Comparison of ENCODE assay signal across 8 cellular contexts in the genomic region with DNA sequence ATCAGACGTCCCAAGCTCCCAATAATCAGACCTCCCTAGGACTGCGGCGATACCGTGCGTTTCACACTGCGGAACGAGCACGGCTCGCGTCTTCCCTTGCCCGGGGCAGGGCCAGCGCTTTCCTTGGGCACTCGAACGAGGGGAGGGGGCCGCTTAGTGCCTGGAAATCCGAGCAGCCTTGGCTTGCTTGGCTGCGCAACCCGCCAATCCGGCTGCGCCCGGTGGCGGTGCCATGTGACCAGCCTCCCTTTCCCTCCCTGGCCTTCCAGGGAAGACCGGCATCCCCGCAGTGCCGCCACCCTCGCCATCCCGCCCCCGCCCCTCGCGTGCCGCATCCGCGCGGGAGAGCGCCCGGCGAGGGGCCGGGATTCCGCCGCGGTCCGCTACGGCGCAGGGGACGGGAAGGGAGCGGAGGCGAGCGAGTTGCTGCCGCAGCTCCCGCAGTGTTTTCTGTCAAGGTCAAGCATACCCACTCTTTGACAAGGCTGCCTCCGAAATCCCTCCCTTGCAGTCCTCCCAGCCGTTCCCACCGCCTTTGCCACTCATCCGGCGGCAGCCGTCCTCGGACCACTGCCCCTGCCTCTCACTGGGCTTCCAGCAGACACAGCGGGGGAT. TPM values are rescaled to one million over a fixed set of nuclear protein-coding genes. Genes with fewer than 3 reads are reported as not detected.
DNase-seq lines count a peak whose midpoint lies in the region; ATAC-seq, FAIRE-seq and TF ChIP-seq lines count a peak whose summit lies in the region.

No MANE protein-coding gene starts in this region.

- TF ChIP-seq CTCF in cardiac fibroblast (IDR thresholded peaks at IDR 0.05; ENCODE audit: low read depth, low read length) (no peak), kidney (IDR thresholded peaks at IDR 0.05; ENCODE audit: borderline replicate concordance, extremely low read depth, insufficient read depth) (no peak)

- no peaks in the 10 kb centered on the region for H3K36me3 ChIP-seq in kidney (ENCODE audit: control insufficient read depth in 1 of 2, insufficient read depth in 2 of 2, low read length in 2 of 2)
- H3K36me3 ChIP-seq in skeletal muscle satellite cell (ENCODE audit: insufficient read depth, low read length) = no peaks in the 10 kb centered on the region

- FAIRE-seq in kidney (lab: Jason Lieb, UNC) = no peak

- ATAC-seq in HG02623 (IDR thresholded peaks at IDR 0.05; ENCODE audit: unreplicated experiment) = no peak

- H3K27me3 ChIP-seq in skeletal muscle satellite cell (ENCODE audit: control insufficient read depth, insufficient read depth, low read length) = peaks cover 16% of the 10 kb centered on the region

- H3K27ac ChIP-seq in kidney (ENCODE audit: low read depth in 2 of 2, low read length in 2 of 2) = peak overlapping the region in 1 of 2 donors; percentile 13

- peak overlapping the region; percentile 100 for H3K4me2 ChIP-seq in skeletal muscle satellite cell (ENCODE audit: low read length)

- DNase-seq in NCI-H1436 (lab: John Stamatoyannopoulos, UW) = peak; percentile 34
- no peak for DNase-seq in NCI-H1436 treated with DMSO at 0.1 percent for 48 hours (lab: John Stamatoyannopoulos, UW)
- peak; percentile 83 for DNase-seq in NCI-H510A (lab: John Stamatoyannopoulos, UW)
- peak in 1 of 2 donors; percentile 66 for DNase-seq in cardiac fibroblast (ENCODE audit: low read depth in 2 of 2)
- DNase-seq in kidney = peak; percentile 86
- no peak for DNase-seq in AML-193 (lab: John Stamatoyannopoulos, UW)

- H3K4me3 ChIP-seq in cardiac fibroblast (replicated peaks in 1 of 2; ENCODE audit: low read depth in 2 of 2, low read length in 2 of 2) (peak overlapping the region; percentile 51 to 55), kidney (ENCODE audit: low read length in 2 of 2) (peak overlapping the region; percentile 70 to 73), skeletal muscle satellite cell (ENCODE audit: low read length) (peak overlapping the region; percentile 76)

- peaks cover 4 to 5% of the 10 kb centered on the region in 2 donors for H3K4me1 ChIP-seq in kidney (ENCODE audit: control insufficient read depth in 1 of 2, insufficient read depth in 1 of 2, low read depth in 1 of 2, low read length in 2 of 2)
- H3K4me1 ChIP-seq in skeletal muscle satellite cell (ENCODE audit: control insufficient read depth, insufficient read depth, low read length) = peaks cover 17% of the 10 kb centered on the region

- H3K9ac ChIP-seq in kidney (ENCODE audit: low read length in 2 of 2) (peak overlapping the region; percentile 60 to 82), skeletal muscle satellite cell (ENCODE audit: low read depth, low read length) (peak overlapping the region; percentile 75)

- H3K9me3 ChIP-seq in kidney (ENCODE audit: control insufficient read depth in 1 of 2, low read length in 2 of 2) (no peaks in the 10 kb centered on the region), skeletal muscle satellite cell (replicated peaks; ENCODE audit: low read length) (no peaks in the 10 kb centered on the region)

- intact Hi-C loops in kidney (cut with DNase I) = no loop called here

RNA-seq across cellular contexts. Expression of a gene that starts 8.3 kb away (rescaled TPM):
- 30.8 TPM for total RNA-seq in kidney
- polyA plus RNA-seq in kidney (ENCODE audit: insufficient read depth, low read depth, low replicate concordance) = 17.3 TPM
- total RNA-seq in skeletal muscle satellite cell (2012; rRNA removed) = 9.0 and 10.4 TPM in 2 replicates

Comparison
In these comparisons a context has a peak if more than half of its experiments do, and no peak if none do; other contexts are left out.
1. DNase-seq: peak in NCI-H1436 (single experiment), NCI-H510A (single experiment) and kidney (single experiment); none in NCI-H1436 treated with DMSO at 0.1 percent for 48 hours (single experiment) and AML-193 (0 of 2).
2. Peak in every context shown above with its lines, with median percentiles within 50 percentile points of each other: H3K4me3 ChIP-seq.